ENCODE assay signal across 18 cellular contexts in the genomic region with DNA sequence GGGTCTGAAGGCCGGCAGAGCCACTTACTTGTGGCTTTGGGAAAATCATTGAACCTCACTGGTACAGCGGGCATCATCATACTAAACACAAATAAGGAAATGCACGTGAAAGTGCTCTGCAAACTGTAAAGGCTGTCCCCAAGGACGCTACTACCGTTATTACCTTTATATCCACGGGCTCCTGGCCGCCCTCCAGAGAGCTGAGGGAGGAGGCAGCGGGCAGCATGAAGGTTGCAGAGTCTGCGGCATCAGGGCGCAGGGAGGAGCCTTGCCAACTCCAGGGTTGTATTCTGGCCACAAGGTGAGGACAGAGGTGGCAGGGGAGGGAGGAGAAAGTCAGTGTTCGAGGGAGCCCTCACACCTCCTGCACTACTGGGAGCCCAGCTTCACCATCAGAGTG.
DNase-seq lines count a peak whose midpoint lies in the region; ATAC-seq and FAIRE-seq lines count a peak whose summit lies in the region.
"Had no signal": no experiment of that assay in that cellular context is flagged by ENCODE, and none has a peak within 500 bp of the region (broad histone marks: within the 10 kb centered on the region; RNA-seq: fewer than 3 reads in every experiment).

No MANE protein-coding gene starts in this region.

- H3K36me3 ChIP-seq in small intestine (ENCODE audit: control insufficient read depth in 2 of 2, insufficient read depth in 2 of 2, low read length in 2 of 2) (no peaks in the 10 kb centered on the region), MG63 (no peaks in the 10 kb centered on the region)
- H3K36me3 ChIP-seq: BLaER1 treated with 17β-estradiol and CSF1 and Interleukin-3, amounts not matched to agents 10 nM and 100 nM had no signal

- FAIRE-seq in small intestine (lab: Jason Lieb, UNC), result no peak
- FAIRE-seq: G401.6, GM12891 had no signal

- DNase-seq in NCI-H2107 (lab: John Stamatoyannopoulos, UW) (peak; percentile 3), NCI-H2107 treated with DMSO at 0.1 percent for 48 hours (lab: John Stamatoyannopoulos, UW; ENCODE audit: unreplicated experiment) (no peak), NCI-H69 (lab: John Stamatoyannopoulos, UW) (peak; percentile 54), left colon (peak in 1 of 2 donors; percentile 30), small intestine (peak; percentile 6), foreskin melanocyte (no peak), MG63 (no peak)
- DNase-seq in activated CD4-positive, alpha-beta T cell treated with anti-CD3 and anti-CD28 coated beads, Interleukin-2, amount 50 U/mL, for 48 hours, result no peak
- DNase-seq: ACHN; CD4-positive, CD25-positive, alpha-beta regulatory T cell; DMS 273 treated with DMSO at 0.1 percent for 48 hours; DMS79 treated with DMSO at 0.1 percent for 48 hours; EL; H7 had no signal

- H3K27ac ChIP-seq in small intestine (ENCODE audit: low read depth in 1 of 2, low read length in 1 of 2), result no peak overlapping the region
- H3K27ac ChIP-seq: BLaER1 treated with 17β-estradiol and CSF1 and Interleukin-3, amounts not matched to agents 10 nM and 100 nM had no signal

- peak; percentile 74 for ATAC-seq in left colon
- ATAC-seq: GM23338 had no signal

- H3K4me3 ChIP-seq in small intestine (ENCODE audit: low read depth in 1 of 2, low read length in 2 of 2) (no peak overlapping the region), MG63 (no peak overlapping the region)
- H3K4me3 ChIP-seq: BLaER1 treated with 17β-estradiol and CSF1 and Interleukin-3, amounts not matched to agents 10 nM and 100 nM; GM23338 had no signal

- intact Hi-C loops in left colon (cut with DNase I, micrococcal nuclease), result no loop called here

- H3K4me1 ChIP-seq in small intestine (ENCODE audit: control insufficient read depth in 2 of 2, insufficient read depth in 1 of 2, low read depth in 1 of 2, low read length in 1 of 2), result no peaks in the 10 kb centered on the region
- H3K4me1 ChIP-seq: BLaER1 treated with 17β-estradiol and CSF1 and Interleukin-3, amounts not matched to agents 10 nM and 100 nM had no signal

- WGBS in small intestine, 3 donors, result 18 to 75% (median 37%) methylated on average over 11 of the region's 11 CpGs

- H3K27me3 ChIP-seq in small intestine (ENCODE audit: control insufficient read depth in 2 of 2, insufficient read depth in 2 of 2, low read length in 2 of 2) (no peaks in the 10 kb centered on the region), MG63 (no peaks in the 10 kb centered on the region)
- H3K27me3 ChIP-seq: BLaER1 treated with 17β-estradiol and CSF1 and Interleukin-3, amounts not matched to agents 10 nM and 100 nM had no signal

- H3K9me3 ChIP-seq in small intestine (ENCODE audit: control insufficient read depth, low read depth) (no peaks in the 10 kb centered on the region), MG63 (no peaks in the 10 kb centered on the region)
- H3K9me3 ChIP-seq: BLaER1 treated with 17β-estradiol and CSF1 and Interleukin-3, amounts not matched to agents 10 nM and 100 nM had no signal

Comparison
In these comparisons a context has a peak if more than half of its experiments do, and no peak if none do; other contexts are left out.
1. DNase-seq: peak in NCI-H2107 (single experiment), NCI-H69 (single experiment) and small intestine (single experiment); none in NCI-H2107 treated with DMSO at 0.1 percent for 48 hours (single experiment), foreskin melanocyte (single experiment), MG63 (single experiment) and activated CD4-positive, alpha-beta T cell treated with anti-CD3 and anti-CD28 coated beads, Interleukin-2, amount 50 U/mL, for 48 hours (0 of 2).